Comparison of ENCODE assay signal across 1 cellular context in the genomic region with DNA sequence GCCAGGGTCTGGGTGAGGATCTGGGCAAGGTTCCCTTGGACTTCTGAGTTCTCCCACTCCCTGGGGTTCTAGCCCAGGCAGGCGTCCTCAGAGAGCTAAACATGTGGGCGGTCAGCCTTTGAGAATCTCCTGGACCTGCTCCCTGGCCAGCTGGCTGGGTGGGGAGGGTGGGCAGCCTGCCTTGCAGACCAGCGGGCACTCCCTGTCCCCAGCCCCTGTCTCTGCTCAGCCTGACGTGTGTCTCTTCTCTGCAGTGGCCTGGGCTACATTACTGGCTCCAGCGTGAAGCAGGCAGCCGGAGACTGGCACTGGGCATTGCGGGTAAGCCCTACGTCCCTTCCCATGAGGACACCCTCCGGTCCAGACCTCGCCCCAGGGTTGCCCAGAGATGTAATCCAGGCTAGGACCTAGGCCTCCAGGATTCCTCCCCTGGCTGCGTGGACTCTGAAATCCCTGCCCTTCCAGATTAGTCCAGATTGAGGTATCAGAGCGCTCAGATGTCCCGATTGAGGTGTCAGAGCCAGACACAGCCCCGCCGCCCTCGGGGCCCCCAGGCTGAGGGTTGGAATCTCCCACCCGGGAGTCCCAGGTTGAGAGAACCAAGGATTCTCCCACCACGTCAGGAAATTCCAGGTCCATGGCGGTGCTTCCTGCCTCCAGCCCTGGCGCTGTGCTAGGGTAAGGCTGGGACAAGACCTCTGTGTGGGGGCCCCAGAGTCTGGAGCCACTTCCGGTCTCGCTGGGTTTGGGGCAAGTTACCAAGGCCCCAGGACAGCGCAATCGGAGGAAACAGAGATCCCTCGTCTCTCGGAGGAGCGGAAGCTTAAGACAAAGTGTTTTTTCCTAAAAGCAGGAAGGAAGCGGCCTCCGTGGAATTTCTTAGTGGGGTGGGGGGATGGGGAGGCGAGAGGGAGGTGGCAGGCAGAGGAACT.
TF ChIP-seq lines count a peak whose summit lies in the region.

No MANE protein-coding gene starts in this region.

TF ChIP-seq in GM23338, 12 proteins besides CTCF, POLR2A, EP300 and RAD21 (continued from another document):
- TF ChIP-seq, protein P1, sequence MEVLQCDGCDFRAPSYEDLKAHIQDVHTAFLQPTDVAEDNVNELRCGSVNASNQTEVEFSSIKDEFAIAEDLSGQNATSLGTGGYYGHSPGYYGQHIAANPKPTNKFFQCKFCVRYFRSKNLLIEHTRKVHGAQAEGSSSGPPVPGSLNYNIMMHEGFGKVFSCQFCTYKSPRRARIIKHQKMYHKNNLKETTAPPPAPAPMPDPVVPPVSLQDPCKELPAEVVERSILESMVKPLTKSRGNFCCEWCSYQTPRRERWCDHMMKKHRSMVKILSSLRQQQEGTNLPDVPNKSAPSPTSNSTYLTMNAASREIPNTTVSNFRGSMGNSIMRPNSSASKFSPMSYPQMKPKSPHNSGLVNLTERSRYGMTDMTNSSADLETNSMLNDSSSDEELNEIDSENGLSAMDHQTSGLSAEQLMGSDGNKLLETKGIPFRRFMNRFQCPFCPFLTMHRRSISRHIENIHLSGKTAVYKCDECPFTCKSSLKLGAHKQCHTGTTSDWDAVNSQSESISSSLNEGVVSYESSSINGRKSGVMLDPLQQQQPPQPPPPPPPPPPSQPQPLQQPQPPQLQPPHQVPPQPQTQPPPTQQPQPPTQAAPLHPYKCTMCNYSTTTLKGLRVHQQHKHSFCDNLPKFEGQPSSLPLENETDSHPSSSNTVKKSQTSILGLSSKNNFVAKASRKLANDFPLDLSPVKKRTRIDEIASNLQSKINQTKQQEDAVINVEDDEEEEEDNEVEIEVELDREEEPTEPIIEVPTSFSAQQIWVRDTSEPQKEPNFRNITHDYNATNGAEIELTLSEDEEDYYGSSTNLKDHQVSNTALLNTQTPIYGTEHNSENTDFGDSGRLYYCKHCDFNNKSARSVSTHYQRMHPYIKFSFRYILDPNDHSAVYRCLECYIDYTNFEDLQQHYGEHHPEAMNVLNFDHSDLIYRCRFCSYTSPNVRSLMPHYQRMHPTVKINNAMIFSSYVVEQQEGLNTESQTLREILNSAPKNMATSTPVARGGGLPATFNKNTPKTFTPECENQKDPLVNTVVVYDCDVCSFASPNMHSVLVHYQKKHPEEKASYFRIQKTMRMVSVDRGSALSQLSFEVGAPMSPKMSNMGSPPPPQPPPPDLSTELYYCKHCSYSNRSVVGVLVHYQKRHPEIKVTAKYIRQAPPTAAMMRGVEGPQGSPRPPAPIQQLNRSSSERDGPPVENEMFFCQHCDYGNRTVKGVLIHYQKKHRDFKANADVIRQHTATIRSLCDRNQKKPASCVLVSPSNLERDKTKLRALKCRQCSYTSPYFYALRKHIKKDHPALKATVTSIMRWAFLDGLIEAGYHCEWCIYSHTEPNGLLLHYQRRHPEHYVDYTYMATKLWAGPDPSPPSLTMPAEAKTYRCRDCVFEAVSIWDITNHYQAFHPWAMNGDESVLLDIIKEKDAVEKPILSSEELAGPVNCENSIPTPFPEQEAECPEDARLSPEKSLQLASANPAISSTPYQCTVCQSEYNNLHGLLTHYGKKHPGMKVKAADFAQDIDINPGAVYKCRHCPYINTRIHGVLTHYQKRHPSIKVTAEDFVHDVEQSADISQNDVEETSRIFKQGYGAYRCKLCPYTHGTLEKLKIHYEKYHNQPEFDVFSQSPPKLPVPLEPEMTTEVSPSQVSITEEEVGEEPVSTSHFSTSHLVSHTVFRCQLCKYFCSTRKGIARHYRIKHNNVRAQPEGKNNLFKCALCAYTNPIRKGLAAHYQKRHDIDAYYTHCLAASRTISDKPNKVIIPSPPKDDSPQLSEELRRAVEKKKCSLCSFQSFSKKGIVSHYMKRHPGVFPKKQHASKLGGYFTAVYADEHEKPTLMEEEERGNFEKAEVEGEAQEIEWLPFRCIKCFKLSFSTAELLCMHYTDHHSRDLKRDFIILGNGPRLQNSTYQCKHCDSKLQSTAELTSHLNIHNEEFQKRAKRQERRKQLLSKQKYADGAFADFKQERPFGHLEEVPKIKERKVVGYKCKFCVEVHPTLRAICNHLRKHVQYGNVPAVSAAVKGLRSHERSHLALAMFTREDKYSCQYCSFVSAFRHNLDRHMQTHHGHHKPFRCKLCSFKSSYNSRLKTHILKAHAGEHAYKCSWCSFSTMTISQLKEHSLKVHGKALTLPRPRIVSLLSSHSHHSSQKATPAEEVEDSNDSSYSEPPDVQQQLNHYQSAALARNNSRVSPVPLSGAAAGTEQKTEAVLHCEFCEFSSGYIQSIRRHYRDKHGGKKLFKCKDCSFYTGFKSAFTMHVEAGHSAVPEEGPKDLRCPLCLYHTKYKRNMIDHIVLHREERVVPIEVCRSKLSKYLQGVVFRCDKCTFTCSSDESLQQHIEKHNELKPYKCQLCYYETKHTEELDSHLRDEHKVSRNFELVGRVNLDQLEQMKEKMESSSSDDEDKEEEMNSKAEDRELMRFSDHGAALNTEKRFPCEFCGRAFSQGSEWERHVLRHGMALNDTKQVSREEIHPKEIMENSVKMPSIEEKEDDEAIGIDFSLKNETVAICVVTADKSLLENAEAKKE (CRISPR knock-in tag; IDR thresholded peaks at IDR 0.05), result no peak
- TF ChIP-seq, protein P2, sequence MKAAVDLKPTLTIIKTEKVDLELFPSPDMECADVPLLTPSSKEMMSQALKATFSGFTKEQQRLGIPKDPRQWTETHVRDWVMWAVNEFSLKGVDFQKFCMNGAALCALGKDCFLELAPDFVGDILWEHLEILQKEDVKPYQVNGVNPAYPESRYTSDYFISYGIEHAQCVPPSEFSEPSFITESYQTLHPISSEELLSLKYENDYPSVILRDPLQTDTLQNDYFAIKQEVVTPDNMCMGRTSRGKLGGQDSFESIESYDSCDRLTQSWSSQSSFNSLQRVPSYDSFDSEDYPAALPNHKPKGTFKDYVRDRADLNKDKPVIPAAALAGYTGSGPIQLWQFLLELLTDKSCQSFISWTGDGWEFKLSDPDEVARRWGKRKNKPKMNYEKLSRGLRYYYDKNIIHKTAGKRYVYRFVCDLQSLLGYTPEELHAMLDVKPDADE (IDR thresholded peaks at IDR 0.05), result no peak
- TF ChIP-seq POLR2AphosphoS5 (IDR thresholded peaks at IDR 0.05; ENCODE audit: low read depth), result no peak
